22 cellular contexts compared by ENCODE assay signal in the genomic region with DNA sequence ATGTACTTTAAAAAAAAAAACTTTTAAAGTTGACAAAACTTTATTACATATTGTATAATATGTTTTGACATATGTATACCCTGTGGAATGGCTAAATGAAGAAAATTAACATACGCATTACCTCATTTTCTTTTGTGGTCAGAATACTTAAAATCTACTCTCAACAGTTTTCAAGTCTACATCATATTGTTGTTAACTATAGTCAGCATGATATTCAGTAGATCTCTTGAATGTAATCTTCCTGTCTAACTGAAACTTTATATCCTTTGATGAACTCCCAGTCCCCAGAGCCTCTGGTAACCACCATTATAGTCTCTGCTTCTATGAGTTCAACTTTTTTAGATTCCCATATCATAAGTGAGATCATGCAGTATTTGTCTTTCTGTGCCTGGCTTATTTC. TPM values are rescaled to one million over a fixed set of nuclear protein-coding genes. Genes with fewer than 3 reads are reported as not detected.
DNase-seq lines count a peak whose midpoint lies in the region; ATAC-seq and TF ChIP-seq lines count a peak whose summit lies in the region.
"Had no signal": no experiment of that assay in that cellular context is flagged by ENCODE, and none has a peak within 500 bp of the region (broad histone marks: within the 10 kb centered on the region; RNA-seq: fewer than 3 reads in every experiment).

No MANE protein-coding gene starts in this region.

- no peaks in the 10 kb centered on the region for H3K27me3 Mint-ChIP-seq in activated CD8-positive, alpha-beta T cell treated with anti-CD3 and anti-CD28 coated beads for 36 hours
- no peaks in the 10 kb centered on the region for H3K27me3 Mint-ChIP-seq in activated CD8-positive, alpha-beta T cell treated with anti-CD3 and anti-CD28 coated beads, Interleukin-2, amount 10 ng/mL, durations not matched to agents 7 days and 5 days (ENCODE audit: low read depth)
- H3K27me3 Mint-ChIP-seq in CD4-positive, CD25-positive, alpha-beta regulatory T cell: no peaks in the 10 kb centered on the region
- no peaks in the 10 kb centered on the region for H3K27me3 Mint-ChIP-seq in central memory CD8-positive, alpha-beta T cell

- H3K27me3 ChIP-seq in CD4-positive, CD25-positive, alpha-beta regulatory T cell (ENCODE audit: control insufficient read depth, insufficient read depth, low read length): no peaks in the 10 kb centered on the region
- no peaks in the 10 kb centered on the region for H3K27me3 ChIP-seq in dorsolateral prefrontal cortex
- H3K27me3 ChIP-seq: brain microvascular endothelial cell, left lung, MG63, SJSA1, tibial artery had no signal

- H3K4me1 ChIP-seq in CD4-positive, CD25-positive, alpha-beta regulatory T cell (ENCODE audit: control insufficient read depth, insufficient read depth, low read length, poor library complexity, severe bottlenecking): peaks cover 7% of the 10 kb centered on the region
- H3K4me1 ChIP-seq: SJSA1, tibial artery had no signal

- H3K4me3 ChIP-seq in CD4-positive, CD25-positive, alpha-beta regulatory T cell (ENCODE audit: low read depth, low read length): no peak overlapping the region
- no peak overlapping the region for H3K4me3 ChIP-seq in Jurkat, Clone E6-1 (ENCODE audit: low read length)
- no peak overlapping the region for H3K4me3 ChIP-seq in dorsolateral prefrontal cortex
- H3K4me3 ChIP-seq: HAP-1, left lung, MG63, SJSA1, skin epidermis, tibial artery had no signal

- POLR2A ChIA-PET in activated CD8-positive, alpha-beta T cell treated with anti-CD3 and anti-CD28 coated beads for 36 hours (lab: Charles Lee): no interaction called here
- POLR2A ChIA-PET in activated CD8-positive, alpha-beta T cell treated with anti-CD3 and anti-CD28 coated beads, Interleukin-2, amount 10 ng/mL, durations not matched to agents 7 days and 5 days (lab: Charles Lee): no interaction called here

- peak overlapping the region; percentile 56 for H3K27ac Mint-ChIP-seq in activated CD8-positive, alpha-beta T cell treated with anti-CD3 and anti-CD28 coated beads for 36 hours
- no peak overlapping the region for H3K27ac Mint-ChIP-seq in activated CD8-positive, alpha-beta T cell treated with anti-CD3 and anti-CD28 coated beads, Interleukin-2, amount 10 ng/mL, durations not matched to agents 7 days and 5 days
- peak overlapping the region in 1 of 3 donors; percentile 37 for H3K27ac Mint-ChIP-seq in CD4-positive, CD25-positive, alpha-beta regulatory T cell
- H3K27ac Mint-ChIP-seq in central memory CD8-positive, alpha-beta T cell (ENCODE audit: low read depth): peak overlapping the region; percentile 14
- H3K27ac Mint-ChIP-seq: activated T-helper 1 cell treated with anti-CD3 and anti-CD28 coated beads, Interleukin-12 subunit alpha, Interleukin-12 subunit beta, Interleukin-2, Interleukin-4 antibody, amounts not matched to agents 30 ng/mL and 10 ng/mL and 1 ng/mL, durations not matched to agents 14 hours and 24 hours and 36 hours had no signal

- intact Hi-C loops in activated CD8-positive, alpha-beta T cell treated with anti-CD3 and anti-CD28 coated beads for 36 hours (cut with micrococcal nuclease): no loop called here
- intact Hi-C loops in dorsolateral prefrontal cortex (cut with DNase I): loop anchor here in 1 of 2 donors (5.0 kb wide), 1 partner anchor 111 kb away; no protein-coding TSS in a partner anchor

- H3K4me1 Mint-ChIP-seq in activated CD8-positive, alpha-beta T cell treated with anti-CD3 and anti-CD28 coated beads for 36 hours (ENCODE audit: low read depth): peaks cover 49% of the 10 kb centered on the region
- H3K4me1 Mint-ChIP-seq in activated CD8-positive, alpha-beta T cell treated with anti-CD3 and anti-CD28 coated beads, Interleukin-2, amount 10 ng/mL, durations not matched to agents 7 days and 5 days (ENCODE audit: low read depth): peaks cover 18% of the 10 kb centered on the region
- H3K4me1 Mint-ChIP-seq in CD4-positive, CD25-positive, alpha-beta regulatory T cell: peaks cover 25 to 46% (median 35%) of the 10 kb centered on the region in 4 donors
- H3K4me1 Mint-ChIP-seq in central memory CD8-positive, alpha-beta T cell: peaks cover 7% of the 10 kb centered on the region

- H3K36me3 ChIP-seq in CD4-positive, CD25-positive, alpha-beta regulatory T cell (ENCODE audit: control insufficient read depth, insufficient read depth, low read length): peaks cover 32% of the 10 kb centered on the region
- H3K36me3 ChIP-seq: HAP-1 had no signal

- peak; percentile 17 for ATAC-seq in activated CD8-positive, alpha-beta T cell treated with anti-CD3 and anti-CD28 coated beads for 36 hours
- ATAC-seq in activated CD8-positive, alpha-beta T cell treated with anti-CD3 and anti-CD28 coated beads, Interleukin-2, amount 10 ng/mL, durations not matched to agents 7 days and 5 days: no peak
- ATAC-seq in CD4-positive, CD25-positive, alpha-beta regulatory T cell (ENCODE audit: low read depth in 2 of 2): peak; percentile 28 to 45
- no peak for ATAC-seq in central memory CD8-positive, alpha-beta T cell (replicated peaks; ENCODE audit: extremely low read depth, poor library complexity, severe bottlenecking)
- ATAC-seq: left lung had no signal

- no peak overlapping the region for H3K27ac ChIP-seq in CD4-positive, CD25-positive, alpha-beta regulatory T cell (ENCODE audit: insufficient read depth, low read length, poor library complexity, severe bottlenecking)
- H3K27ac ChIP-seq in dorsolateral prefrontal cortex: no peak overlapping the region
- H3K27ac ChIP-seq: brain microvascular endothelial cell, left lung, SJSA1, skin epidermis, tibial artery had no signal

- CTCF ChIA-PET in activated CD8-positive, alpha-beta T cell treated with anti-CD3 and anti-CD28 coated beads for 36 hours (lab: Charles Lee): interaction anchor here (1.6 kb wide), 1 partner anchor 110 kb away, joined by 5 read pairs; no protein-coding TSS in a partner anchor
- CTCF ChIA-PET in activated CD8-positive, alpha-beta T cell treated with anti-CD3 and anti-CD28 coated beads, Interleukin-2, amount 10 ng/mL, durations not matched to agents 7 days and 5 days (lab: Charles Lee): interaction anchor here (1.0 kb wide), 1 partner anchor 44 kb away, joined by 4 read pairs; no protein-coding TSS in a partner anchor

- no peak for TF ChIP-seq CTCF in activated CD8-positive, alpha-beta T cell treated with anti-CD3 and anti-CD28 coated beads for 36 hours (IDR thresholded peaks at IDR 0.05)
- TF ChIP-seq CTCF in dorsolateral prefrontal cortex (IDR thresholded peaks at IDR 0.05 in 54 of 56, conservative IDR thresholded peaks at IDR 0.05 in 2 of 56; ENCODE audit: low read depth in 1 of 56, partially characterized antibody in 56 of 56): no peak

- in situ Hi-C loops in G401 (cut with HindIII; ENCODE audit: low sequenced_read_pairs): no loop called here

- peaks cover 46% of the 10 kb centered on the region for H3K36me3 Mint-ChIP-seq in activated CD8-positive, alpha-beta T cell treated with anti-CD3 and anti-CD28 coated beads for 36 hours (ENCODE audit: low read depth)
- peaks cover 39% of the 10 kb centered on the region for H3K36me3 Mint-ChIP-seq in activated CD8-positive, alpha-beta T cell treated with anti-CD3 and anti-CD28 coated beads, Interleukin-2, amount 10 ng/mL, durations not matched to agents 7 days and 5 days (ENCODE audit: low read depth)
- H3K36me3 Mint-ChIP-seq in CD4-positive, CD25-positive, alpha-beta regulatory T cell: peaks cover 54% of the 10 kb centered on the region
- H3K36me3 Mint-ChIP-seq in central memory CD8-positive, alpha-beta T cell (ENCODE audit: insufficient read depth): peaks cover 18% of the 10 kb centered on the region

- no peaks in the 10 kb centered on the region for H3K9me3 ChIP-seq in CD4-positive, CD25-positive, alpha-beta regulatory T cell (ENCODE audit: control insufficient read depth in 2 of 2, low read length in 2 of 2)
- H3K9me3 ChIP-seq: HAP-1, left lung, MG63, SJSA1, tibial artery had no signal

- H3K9me3 Mint-ChIP-seq in activated CD8-positive, alpha-beta T cell treated with anti-CD3 and anti-CD28 coated beads for 36 hours: peaks cover 8% of the 10 kb centered on the region
- no peaks in the 10 kb centered on the region for H3K9me3 Mint-ChIP-seq in activated CD8-positive, alpha-beta T cell treated with anti-CD3 and anti-CD28 coated beads, Interleukin-2, amount 10 ng/mL, durations not matched to agents 7 days and 5 days (ENCODE audit: insufficient read depth)
- no peaks in the 10 kb centered on the region for H3K9me3 Mint-ChIP-seq in CD4-positive, CD25-positive, alpha-beta regulatory T cell
- no peaks in the 10 kb centered on the region for H3K9me3 Mint-ChIP-seq in central memory CD8-positive, alpha-beta T cell

- DNase-seq in activated CD8-positive, alpha-beta T cell treated with anti-CD3 and anti-CD28 coated beads for 36 hours: no peak
- DNase-seq in activated CD8-positive, alpha-beta T cell treated with anti-CD3 and anti-CD28 coated beads, Interleukin-2, amount 10 ng/mL, durations not matched to agents 7 days and 5 days: no peak
- DNase-seq in CD4-positive, CD25-positive, alpha-beta regulatory T cell: peak in 1 of 3 donors; percentile 26
- peak; percentile 53 for DNase-seq in Jurkat, Clone E6-1 (ENCODE audit: low read depth, low spot score)
- DNase-seq in central memory CD8-positive, alpha-beta T cell (ENCODE audit: low spot score in 2 of 2): no peak
- no peak for DNase-seq in G401 (ENCODE audit: low spot score)
- no peak for DNase-seq in GM03348 (ENCODE audit: low spot score)
- DNase-seq in dorsolateral prefrontal cortex: no peak
- DNase-seq: AML-193; amniotic stem cell; brain microvascular endothelial cell; GDM1; left lung; MG63; NCI-H345; NCI-H748 treated with DMSO at 0.1 percent for 48 hours; stimulated activated CD8-positive, alpha-beta memory T cell treated with anti-CD3 and anti-CD28 coated beads, Interleukin-4, amount 100 ng/mL, for 48 hours; tibial artery had no signal

- H3K4me3 Mint-ChIP-seq in activated CD8-positive, alpha-beta T cell treated with anti-CD3 and anti-CD28 coated beads for 36 hours: no peak overlapping the region
- no peak overlapping the region for H3K4me3 Mint-ChIP-seq in activated CD8-positive, alpha-beta T cell treated with anti-CD3 and anti-CD28 coated beads, Interleukin-2, amount 10 ng/mL, durations not matched to agents 7 days and 5 days
- no peak overlapping the region for H3K4me3 Mint-ChIP-seq in CD4-positive, CD25-positive, alpha-beta regulatory T cell
- H3K4me3 Mint-ChIP-seq in central memory CD8-positive, alpha-beta T cell: no peak overlapping the region
- H3K4me3 Mint-ChIP-seq: activated T-helper 1 cell treated with anti-CD3 and anti-CD28 coated beads, Interleukin-12 subunit alpha, Interleukin-12 subunit beta, Interleukin-2, Interleukin-4 antibody, amounts not matched to agents 30 ng/mL and 10 ng/mL and 1 ng/mL, durations not matched to agents 14 hours and 24 hours and 36 hours had no signal

RNA-seq across cellular contexts. Expression of a gene that starts 39.4 kb away (rescaled TPM):
- 10 to 100 TPM; 29.8 to 32.9 TPM for total RNA-seq in activated CD8-positive, alpha-beta T cell treated with anti-CD3 and anti-CD28 coated beads for 36 hours
- total RNA-seq in activated CD8-positive, alpha-beta T cell treated with anti-CD3 and anti-CD28 coated beads, Interleukin-2, amount 10 ng/mL, durations not matched to agents 7 days and 5 days: 10 to 100 TPM; 28.3 to 30.4 TPM
- total RNA-seq in CD4-positive, CD25-positive, alpha-beta regulatory T cell: 105 TPM
- polyA plus RNA-seq in CD4-positive, CD25-positive, alpha-beta regulatory T cell: 10 to 100 TPM; 33.0 to 48.3 (median 44.9) TPM
- 17.6 TPM for polyA plus RNA-seq in Jurkat, Clone E6-1 (2012; ENCODE audit: insufficient read depth, insufficient read length)
- 97.0 and 105 TPM in 2 replicates for total RNA-seq in G401 (2014; rRNA removed; shearing (Covaris generic))
- total RNA-seq in dorsolateral prefrontal cortex: 10 to 100 TPM; 29.0 to 61.1 (median 39.8) TPM

Comparison
In these comparisons a context has a peak if more than half of its experiments do, and no peak if none do; other contexts are left out.
1. ATAC-seq: peak in activated CD8-positive, alpha-beta T cell treated with anti-CD3 and anti-CD28 coated beads for 36 hours (single experiment) and CD4-positive, CD25-positive, alpha-beta regulatory T cell (2 of 2); none in activated CD8-positive, alpha-beta T cell treated with anti-CD3 and anti-CD28 coated beads, Interleukin-2, amount 10 ng/mL, durations not matched to agents 7 days and 5 days (single experiment) and central memory CD8-positive, alpha-beta T cell (single experiment).